ENCODE assay signal across 20 cellular contexts in genomic region chr7:114857605-114858004, GRCh38.
"Had no signal": no experiment of that assay in that cellular context is flagged by ENCODE, and none has a peak within 500 bp of the region (broad histone marks: within the 10 kb centered on the region; RNA-seq: fewer than 3 reads in every experiment).

No MANE protein-coding gene starts in this region.

- H3K27ac ChIP-seq: dorsolateral prefrontal cortex, esophagus squamous epithelium, prostate gland, right lobe of liver, spleen, transverse colon had no signal

- H3K4me3 Mint-ChIP-seq: activated CD4-positive, alpha-beta T cell treated with anti-CD3 and anti-CD28 coated beads, Interleukin-2, amount 10 ng/mL, durations not matched to agents 7 days and 5 days; activated naive CD4-positive, alpha-beta T cell treated with anti-CD3 and anti-CD28 coated beads, Interleukin-2, amount 50 U/mL, for 24 hours; brain; nephron progenitor cell had no signal

- H3K27me3 ChIP-seq: esophagus squamous epithelium, right lobe of liver, spleen, transverse colon had no signal

- ATAC-seq: left ventricle myocardium superior, right lobe of liver had no signal

- H3K36me3 ChIP-seq: esophagus squamous epithelium, prostate gland, right lobe of liver, spleen, transverse colon had no signal

- H3K27ac Mint-ChIP-seq: activated CD4-positive, alpha-beta T cell treated with anti-CD3 and anti-CD28 coated beads, Interleukin-2, amount 10 ng/mL, durations not matched to agents 7 days and 5 days; activated naive CD4-positive, alpha-beta T cell treated with anti-CD3 and anti-CD28 coated beads, Interleukin-2, amount 50 U/mL, for 24 hours; brain; nephron progenitor cell had no signal

- H3K9me3 ChIP-seq: esophagus squamous epithelium, prostate gland, right lobe of liver, spleen, transverse colon had no signal

- H3K4me3 ChIP-seq: dorsolateral prefrontal cortex, esophagus squamous epithelium, prostate gland, right lobe of liver, spleen, transverse colon had no signal

- H3K36me3 Mint-ChIP-seq: activated naive CD4-positive, alpha-beta T cell treated with anti-CD3 and anti-CD28 coated beads, Interleukin-2, amount 50 U/mL, for 24 hours; brain had no signal

- H3K4me1 ChIP-seq: esophagus squamous epithelium, prostate gland, right lobe of liver, spleen, transverse colon had no signal

- H3K27me3 Mint-ChIP-seq: activated naive CD4-positive, alpha-beta T cell treated with anti-CD3 and anti-CD28 coated beads, Interleukin-2, amount 50 U/mL, for 24 hours had no signal

- H3K9me3 Mint-ChIP-seq: activated CD4-positive, alpha-beta T cell treated with anti-CD3 and anti-CD28 coated beads, Interleukin-2, amount 10 ng/mL, durations not matched to agents 7 days and 5 days; activated naive CD4-positive, alpha-beta T cell treated with anti-CD3 and anti-CD28 coated beads, Interleukin-2, amount 50 U/mL, for 24 hours; nephron progenitor cell had no signal

- DNase-seq: activated CD4-positive, alpha-beta T cell treated with anti-CD3 and anti-CD28 coated beads, Interleukin-2, amount 10 ng/mL, durations not matched to agents 7 days and 5 days; activated effector memory CD4-positive, alpha-beta T cell treated with Interleukin-2 at 50 U/mL for 16 hours; amniotic stem cell; dorsolateral prefrontal cortex; esophagus squamous epithelium; foreskin fibroblast; head of caudate nucleus; islet precursor cell; left ventricle myocardium superior; nephron progenitor cell; right lobe of liver; spleen; stimulated activated CD4-positive, alpha-beta T cell treated with anti-CD3 and anti-CD28 coated beads, Interleukin-1b, Interleukin-23, amount 100 ng/mL, for 48 hours; stimulated activated naive CD4-positive, alpha-beta T cell; substantia nigra; T-helper 1 cell; transverse colon had no signal

- H3K4me1 Mint-ChIP-seq: activated CD4-positive, alpha-beta T cell treated with anti-CD3 and anti-CD28 coated beads, Interleukin-2, amount 10 ng/mL, durations not matched to agents 7 days and 5 days; activated naive CD4-positive, alpha-beta T cell treated with anti-CD3 and anti-CD28 coated beads, Interleukin-2, amount 50 U/mL, for 24 hours; brain; nephron progenitor cell had no signal
